12 cellular contexts compared by ENCODE assay signal in the genomic region with DNA sequence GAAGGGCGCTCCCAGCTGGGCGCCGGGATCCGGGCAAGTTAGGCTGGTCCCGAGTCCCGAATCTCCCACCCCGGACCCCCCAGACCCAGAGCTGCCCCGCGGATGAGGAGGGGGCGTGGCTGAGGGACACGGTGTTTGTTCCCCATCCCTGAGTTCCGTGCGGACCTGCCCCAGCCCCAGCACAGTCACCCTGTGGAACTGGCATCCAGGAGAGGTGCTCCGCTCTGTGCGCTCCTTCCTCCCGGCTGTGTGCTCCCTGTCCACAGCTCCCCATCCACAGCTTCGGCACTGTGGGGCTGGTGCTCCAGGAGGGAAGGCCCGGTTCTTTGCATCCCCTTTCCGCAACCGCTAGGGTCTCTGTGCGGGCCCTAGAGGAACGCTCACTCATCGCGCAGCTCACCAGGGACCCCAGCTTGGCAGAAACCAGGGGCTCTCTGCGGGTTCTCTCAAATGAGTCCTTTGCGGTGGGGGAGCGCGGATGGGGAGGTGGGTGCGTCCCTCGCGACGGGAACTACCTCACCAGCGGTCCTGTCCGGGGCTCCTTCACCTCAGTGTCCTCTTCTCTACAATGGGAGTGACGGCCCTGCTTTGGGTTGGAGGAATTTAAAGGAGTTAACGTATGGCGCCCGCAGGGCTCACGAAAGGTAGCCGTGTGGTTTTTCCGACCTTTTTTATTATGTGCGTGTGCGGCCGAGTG. TPM values are rescaled to one million over a fixed set of nuclear protein-coding genes. Genes with fewer than 3 reads are reported as not detected.
DNase-seq lines count a peak whose midpoint lies in the region; ATAC-seq and TF ChIP-seq lines count a peak whose summit lies in the region.
"Had no signal": no experiment of that assay in that cellular context is flagged by ENCODE, and none has a peak within 500 bp of the region (broad histone marks: within the 10 kb centered on the region; RNA-seq: fewer than 3 reads in every experiment).

No MANE protein-coding gene starts in this region.

- peak overlapping the region; percentile 38 for H2BK15ac ChIP-seq in neuronal stem cell (ENCODE audit: low read length)

- peak overlapping the region; percentile 50 for H3K23ac ChIP-seq in neuronal stem cell (ENCODE audit: low read depth, low read length, poor library complexity)

- H3K27ac ChIP-seq in heart right ventricle (no peak overlapping the region), neuronal stem cell (replicated peaks; ENCODE audit: low read length) (no peak overlapping the region), uterus (peak overlapping the region in 1 of 2 donors; percentile 33)
- H3K27ac ChIP-seq: adrenal gland, SJCRH30 had no signal

- H3K9ac ChIP-seq in neuronal stem cell (ENCODE audit: low read depth, low read length, poor library complexity): no peak overlapping the region

- H3K9me3 ChIP-seq in heart right ventricle: peaks cover 0 to 19% (median under 1%) of the 10 kb centered on the region in 11 donors
- H3K9me3 ChIP-seq in neuronal stem cell (replicated peaks in 1 of 2; ENCODE audit: control insufficient read depth in 2 of 2, insufficient read depth in 1 of 2, low read depth in 1 of 2, low read length in 2 of 2): peaks cover 2 to 14% of the 10 kb centered on the region in 2 donors
- no peaks in the 10 kb centered on the region for H3K9me3 ChIP-seq in uterus
- H3K9me3 ChIP-seq: adrenal gland, SJCRH30 had no signal

- peak overlapping the region; percentile 85 for H2AFZ ChIP-seq in neuronal stem cell (ENCODE audit: low read length)

- H2AK5ac ChIP-seq in neuronal stem cell (ENCODE audit: low read depth, low read length): no peak overlapping the region

- H3K4me2 ChIP-seq in neuronal stem cell (ENCODE audit: insufficient read depth, low read length, poor library complexity, severe bottlenecking): peak overlapping the region; percentile 77

- H3K36me3 ChIP-seq in heart right ventricle: no peaks in the 10 kb centered on the region
- H3K36me3 ChIP-seq in neuronal stem cell (replicated peaks in 1 of 2; ENCODE audit: control insufficient read depth in 2 of 2, insufficient read depth in 2 of 2, low read length in 2 of 2): no peaks in the 10 kb centered on the region
- no peaks in the 10 kb centered on the region for H3K36me3 ChIP-seq in uterus
- H3K36me3 ChIP-seq: adrenal gland, SJCRH30 had no signal

- no peak overlapping the region for H4K91ac ChIP-seq in neuronal stem cell (ENCODE audit: low read depth, low read length, poor library complexity)

- 2% methylated on average over 44 of the region's 44 CpGs for WGBS in heart right ventricle, 2 donors
- no CpG with 5 or more reads among the region's 44 CpGs for WGBS in neuronal stem cell (ENCODE audit: extremely low coverage in 2 of 2, insufficient read length in 2 of 2, insufficient replicate concordance in 1 of 2), 2 donors

- H3K14ac ChIP-seq in neuronal stem cell (ENCODE audit: low read length): peak overlapping the region; percentile 91

- intact Hi-C loops in Right ventricle myocardium superior (cut with DNase I): no loop called here
- intact Hi-C loops in cardiac septum (cut with DNase I): no loop called here
- intact Hi-C loops in heart right ventricle (cut with DNase I): loop anchor here in 4 of 10 donors (5.0 to 10.0 kb wide), 5 partner anchors 47 to 1647 kb away; partner anchors contain the start of gene TMEM132D (in 1 of the 4)
- intact Hi-C loops in uterus (cut with DNase I; ENCODE audit: low total_unique reads): no loop called here

- H3K4me3 ChIP-seq in heart right ventricle: peak overlapping the region in 9 of 10 donors; percentile 30 to 53 (median 41)
- peak overlapping the region; percentile 64 to 97 for H3K4me3 ChIP-seq in neuronal stem cell (ENCODE audit: low read length in 2 of 2)
- peak overlapping the region; percentile 35 to 48 for H3K4me3 ChIP-seq in uterus
- H3K4me3 ChIP-seq: SJCRH30 had no signal

- TF ChIP-seq CTCF in heart right ventricle (IDR thresholded peaks at IDR 0.05) (no peak), uterus (IDR thresholded peaks at IDR 0.05) (no peak), GM10266 (IDR thresholded peaks at IDR 0.05; ENCODE audit: control insufficient read depth, insufficient read depth, low read depth, missing control alignments) (no peak)

- H3K27me3 ChIP-seq in heart right ventricle: peaks cover 12 to 82% (median 66%) of the 10 kb centered on the region in 7 donors
- H3K27me3 ChIP-seq in neuronal stem cell (ENCODE audit: control insufficient read depth in 3 of 3, insufficient read depth in 3 of 3, low read depth in 1 of 3, low read length in 3 of 3): peaks cover 0 to 54% (median 19%) of the 10 kb centered on the region in 3 experiments
- H3K27me3 ChIP-seq in uterus: peaks cover 0 to 20% of the 10 kb centered on the region in 2 donors
- H3K27me3 ChIP-seq: SJCRH30 had no signal

- H3K4me1 ChIP-seq in heart right ventricle (peaks cover 0 to 17% (median 7%) of the 10 kb centered on the region in 9 donors), neuronal stem cell (ENCODE audit: control insufficient read depth in 2 of 2, insufficient read depth in 1 of 2, low read depth in 1 of 2, low read length in 2 of 2) (peaks cover 10 to 15% of the 10 kb centered on the region in 2 donors), uterus (no peaks in the 10 kb centered on the region)
- H3K4me1 ChIP-seq: SJCRH30 had no signal

- no peak for DNase-seq in Right ventricle myocardium superior
- DNase-seq in cardiac septum (ENCODE audit: low spot score): no peak
- DNase-seq in heart right ventricle: no peak
- DNase-seq in neuronal stem cell (ENCODE audit: low spot score): no peak
- peak in 1 of 2 donors; percentile 16 for DNase-seq in uterus
- no peak for DNase-seq in occipital lobe (lab: John Stamatoyannopoulos, UW)
- no peak for DNase-seq in GM10266 (ENCODE audit: extremely low spot score)
- DNase-seq in left lobe of liver (ENCODE audit: low spot score): no peak
- DNase-seq: adrenal gland; effector CD8-positive, alpha-beta T cell; NCI-H1417; SJCRH30 had no signal

- H3K18ac ChIP-seq in neuronal stem cell (ENCODE audit: low read length): peak overlapping the region; percentile 38

- no peaks in the 10 kb centered on the region for H3K79me1 ChIP-seq in neuronal stem cell (ENCODE audit: low read depth, low read length)

- H4K8ac ChIP-seq in neuronal stem cell (ENCODE audit: low read depth, low read length): no peak overlapping the region

- no peak for TF ChIP-seq POLR2A in uterus (IDR thresholded peaks at IDR 0.05)

- no peak overlapping the region for H2BK5ac ChIP-seq in neuronal stem cell (ENCODE audit: low read length)

- H3K4ac ChIP-seq in neuronal stem cell (ENCODE audit: low read length): no peak overlapping the region

- H2BK120ac ChIP-seq in neuronal stem cell (ENCODE audit: low read depth, low read length): no peak overlapping the region

- no peak overlapping the region for H2BK12ac ChIP-seq in neuronal stem cell (ENCODE audit: low read length)

- peak; percentile 11 for ATAC-seq in Right ventricle myocardium superior (ENCODE audit: poor library complexity)
- peak in 3 of 8 donors; percentile 6 to 36 (median 30) for ATAC-seq in heart right ventricle
- ATAC-seq in left lobe of liver: no peak

RNA-seq across cellular contexts. Expression of gene TMEM132C, which starts 0.8 kb away (rescaled TPM):
- total RNA-seq in Right ventricle myocardium superior (2.2 TPM), cardiac septum (0.27 TPM), heart right ventricle (1 to 10 TPM in 8 of 10 donors, under 1 TPM in 2; 0.79 to 2.2 (median 1.6) TPM), uterus (10 to 100 TPM in 1 of 4 donors, 1 to 10 TPM in 2, under 1 TPM in 1; 0.26 to 48.3 (median 5.0) TPM), occipital lobe (4.8 TPM), left lobe of liver (0.10 TPM)
- polyA plus RNA-seq in heart right ventricle: 1 to 10 TPM; 1.6 to 2.9 TPM
- polyA plus RNA-seq in neuronal stem cell (2013, experiment 1 of 2): 0.11 TPM
- polyA plus RNA-seq in neuronal stem cell (2013, experiment 2 of 2): 0.12 TPM
- total RNA-seq: SJCRH30 had no signal
